29 cellular contexts compared by ENCODE assay signal in genomic region chr13:52783943-52784342, GRCh38. TPM values are rescaled to one million over a fixed set of nuclear protein-coding genes. Genes with fewer than 3 reads are reported as not detected.
DNase-seq lines count a peak whose midpoint lies in the region; ATAC-seq, FAIRE-seq and TF ChIP-seq lines count a peak whose summit lies in the region.
"Had no signal": no experiment of that assay in that cellular context is flagged by ENCODE, and none has a peak within 500 bp of the region (broad histone marks: within the 10 kb centered on the region; RNA-seq: fewer than 3 reads in every experiment).

No MANE protein-coding gene starts in this region.

- peaks cover 4% of the 10 kb centered on the region; the same call in 1 of the 2 replicates for H3K4me1 ChIP-seq in HepG2 (ENCODE audit: insufficient read depth, low read length)
- no peaks in the 10 kb centered on the region for H3K4me1 ChIP-seq in right lobe of liver
- H3K4me1 ChIP-seq in K562 (replicated peaks in 1 of 2; ENCODE audit: control insufficient read depth in 2 of 2, insufficient read depth in 2 of 2, low read length in 2 of 2), result no peaks in the 10 kb centered on the region; a peak in 1 of 5 replicates
- H3K4me1 ChIP-seq in trophoblast cell (ENCODE audit: control insufficient read depth in 1 of 2, insufficient read depth in 2 of 2, low read length in 2 of 2), result peaks cover 8% of the 10 kb centered on the region in 2 experiments
- H3K4me1 ChIP-seq: BE2C had no signal

- H3K4ac ChIP-seq in trophoblast cell (ENCODE audit: low read depth, low read length), result no peak overlapping the region

- TF ChIP-seq RAD21 in HepG2 (CRISPR knock-in tag; IDR thresholded peaks at IDR 0.05) (no peak), K562 (CRISPR knock-in tag; conservative IDR thresholded peaks at IDR 0.05 in 1 of 2, IDR thresholded peaks at IDR 0.05 in 1 of 2) (no peak)

- DNase-seq in HepG2 (ENCODE audit: low spot score) (no peak), right lobe of liver (no peak), K562 (ENCODE audit: extremely low read depth in 1 of 4, low spot score in 3 of 4) (no peak), trophoblast cell (no peak), HFFc6 (no peak)
- DNase-seq: ACHN; BE2C; CD4-positive, alpha-beta memory T cell; CD4-positive, CD25-positive, alpha-beta regulatory T cell; CD8-positive, alpha-beta memory T cell; COR-L47; DMS 273 treated with DMSO at 0.1 percent for 48 hours; DMS153; DMS53; DMS79; DND-41; EL; GDM1 had no signal

- H2BK5ac ChIP-seq in trophoblast cell (ENCODE audit: low read depth, low read length, poor library complexity), result no peak overlapping the region

- H3K23ac ChIP-seq in trophoblast cell (ENCODE audit: low read length), result no peak overlapping the region

- no peak overlapping the region for H2BK12ac ChIP-seq in trophoblast cell (ENCODE audit: low read length)

- H2AFZ ChIP-seq in HepG2 (ENCODE audit: low read length) (no peak overlapping the region), K562 (ENCODE audit: low read depth, low read length) (no peak overlapping the region), trophoblast cell (ENCODE audit: insufficient read depth, low read length, poor library complexity) (no peak overlapping the region)

- no peak overlapping the region for H4K8ac ChIP-seq in trophoblast cell (ENCODE audit: low read depth, low read length)

- H2BK120ac ChIP-seq in trophoblast cell (ENCODE audit: insufficient read depth, low read length, poor library complexity), result no peak overlapping the region

- ATAC-seq in HepG2, result no peak
- no peak for ATAC-seq in right lobe of liver
- no peak for ATAC-seq in K562
- ATAC-seq in HG02840 (IDR thresholded peaks at IDR 0.05; ENCODE audit: low FRiP score, unreplicated experiment), result no peak
- ATAC-seq: GM12878 had no signal

- H3K36me3 ChIP-seq in HepG2 (replicated peaks in 1 of 2; ENCODE audit: control insufficient read depth in 1 of 2, insufficient read depth in 2 of 2, low read length in 2 of 2) (no peaks in the 10 kb centered on the region), right lobe of liver (no peaks in the 10 kb centered on the region), K562 (ENCODE audit: control insufficient read depth, insufficient read depth, low read length) (no peaks in the 10 kb centered on the region), trophoblast cell (ENCODE audit: control insufficient read depth in 1 of 2, insufficient read depth in 2 of 2, low read length in 2 of 2) (no peaks in the 10 kb centered on the region)
- H3K36me3 ChIP-seq: BE2C, BLaER1 had no signal

- no peaks in the 10 kb centered on the region for H3K9me1 ChIP-seq in K562 (ENCODE audit: control insufficient read depth, insufficient read depth, low read length)

- no peaks in the 10 kb centered on the region for H3K36me3 Mint-ChIP-seq in HFFc6 (ENCODE audit: low read depth)
- H3K36me3 Mint-ChIP-seq: CD14-positive monocyte; CD4-positive, alpha-beta memory T cell; CD4-positive, CD25-positive, alpha-beta regulatory T cell; CD8-positive, alpha-beta memory T cell had no signal

- no peak overlapping the region for H3K27ac Mint-ChIP-seq in HFFc6
- H3K27ac Mint-ChIP-seq: CD14-positive monocyte; CD4-positive, alpha-beta memory T cell; CD4-positive, CD25-positive, alpha-beta regulatory T cell; CD8-positive, alpha-beta memory T cell had no signal

- H3K27ac ChIP-seq in HepG2 (ENCODE audit: extremely low read length, insufficient read depth, low read length), result no peak overlapping the region
- no peak overlapping the region for H3K27ac ChIP-seq in right lobe of liver
- no peak overlapping the region for H3K27ac ChIP-seq in K562 (ENCODE audit: extremely low read depth, low read depth, low read length)
- peak overlapping the region; percentile 50 for H3K27ac ChIP-seq in trophoblast cell (ENCODE audit: low read depth, low read length)
- H3K27ac ChIP-seq: 22Rv1, BLaER1 had no signal

- no peak for TF ChIP-seq EP300 in HepG2 (IDR thresholded peaks at IDR 0.05; ENCODE audit: low read depth in 2 of 2, low read length in 2 of 2)
- no peak for TF ChIP-seq EP300 in HepG2 (CRISPR knock-in tag; IDR thresholded peaks at IDR 0.05; ENCODE audit: borderline replicate concordance)
- TF ChIP-seq EP300 in K562 (IDR thresholded peaks at IDR 0.05; ENCODE audit: low read length), result no peak

- CTCF ChIA-PET in HepG2 (lab: Yijun Ruan, JAX; ENCODE audit: low intra/inter-chr PET ratio, low total read pairs) (no interaction called here), K562 (lab: Yijun Ruan, JAX; ENCODE audit: low intra/inter-chr PET ratio) (no interaction called here)

- H3K79me1 ChIP-seq in trophoblast cell (ENCODE audit: low read length), result peaks cover 5% of the 10 kb centered on the region

- H3K9me3 Mint-ChIP-seq in HFFc6, result no peaks in the 10 kb centered on the region
- H3K9me3 Mint-ChIP-seq: CD4-positive, alpha-beta memory T cell; CD8-positive, alpha-beta memory T cell had no signal

- TF ChIP-seq POLR2A in HepG2 (IDR thresholded peaks at IDR 0.05; ENCODE audit: insufficient read depth in 1 of 2, low read depth in 2 of 2, low read length in 2 of 2) (no peak), right lobe of liver (IDR thresholded peaks at IDR 0.05) (no peak), K562 (conservative IDR thresholded peaks at IDR 0.05) (no peak)

- POLR2A ChIA-PET in HepG2 (lab: Yijun Ruan, JAX), result no interaction called here
- POLR2A ChIA-PET in K562 (lab: Yijun Ruan, JAX), result no interaction called here

- H3K9me3 ChIP-seq in HepG2 (ENCODE audit: low read length) (no peaks in the 10 kb centered on the region), right lobe of liver (no peaks in the 10 kb centered on the region), K562 (replicated peaks; ENCODE audit: control insufficient read depth, insufficient read depth, low read depth, low read length) (no peaks in the 10 kb centered on the region), trophoblast cell (ENCODE audit: insufficient read depth, low read depth, low read length) (peaks cover 1% of the 10 kb centered on the region)
- H3K9me3 ChIP-seq: BE2C, BLaER1 had no signal

- H3K4me1 Mint-ChIP-seq in HFFc6 (ENCODE audit: low read depth), result no peaks in the 10 kb centered on the region
- H3K4me1 Mint-ChIP-seq: CD14-positive monocyte; CD4-positive, alpha-beta memory T cell; CD4-positive, CD25-positive, alpha-beta regulatory T cell; CD8-positive, alpha-beta memory T cell had no signal

- FAIRE-seq in HepG2 (lab: Jason Lieb, UNC), result no peak
- no peak for FAIRE-seq in K562 (lab: Jason Lieb, UNC)
- FAIRE-seq: GM12878, GM12892, GM18507 had no signal

- H3K18ac ChIP-seq in trophoblast cell (ENCODE audit: low read length), result no peak overlapping the region

- H3K4me3 ChIP-seq in HepG2 (replicated peaks in 1 of 3; ENCODE audit: insufficient read depth in 1 of 3, low read depth in 2 of 3, low read length in 3 of 3) (no peak overlapping the region), right lobe of liver (no peak overlapping the region), K562 (no peak overlapping the region), trophoblast cell (ENCODE audit: low read depth, low read length) (no peak overlapping the region)
- H3K4me3 ChIP-seq: BLaER1, GM12878 had no signal

- H4K20me1 ChIP-seq in HepG2 (ENCODE audit: insufficient read depth, low read length), result no peaks in the 10 kb centered on the region
- H4K20me1 ChIP-seq in K562 (replicated peaks; ENCODE audit: control insufficient read depth, insufficient read depth, low read length), result no peaks in the 10 kb centered on the region; the same call in 1 of the 2 replicates
- H4K20me1 ChIP-seq: BLaER1 had no signal

- BruUV-seq in HepG2 (replicated peaks; lab: Mats Ljungman, UMichigan) (no TSS peak), K562 (replicated peaks; lab: Mats Ljungman, UMichigan) (no TSS peak)

- no peak overlapping the region for H3K9ac ChIP-seq in HepG2 (ENCODE audit: insufficient read depth, low read depth, low read length)
- H3K9ac ChIP-seq in K562 (ENCODE audit: insufficient read depth in 1 of 2, low read depth in 2 of 2, low read length in 2 of 2), result no peak overlapping the region
- no peak overlapping the region for H3K9ac ChIP-seq in trophoblast cell (ENCODE audit: low read length)
- H3K9ac ChIP-seq: BLaER1 had no signal

- no peak overlapping the region for H4K12ac ChIP-seq in trophoblast cell (ENCODE audit: low read depth, low read length)

- H4K91ac ChIP-seq in trophoblast cell (ENCODE audit: low read depth, low read length), result no peak overlapping the region

- no peak overlapping the region for H3K14ac ChIP-seq in trophoblast cell (ENCODE audit: low read length)

- TF ChIP-seq CTCF in HepG2 (CRISPR knock-in tag; IDR thresholded peaks at IDR 0.05) (no peak), right lobe of liver (IDR thresholded peaks at IDR 0.05) (no peak), K562 (IDR thresholded peaks at IDR 0.05 in 2 of 3, conservative IDR thresholded peaks at IDR 0.05 in 1 of 3; ENCODE audit: insufficient read depth in 2 of 3, low read depth in 1 of 3, low read length in 3 of 3) (no peak), HFFc6 (IDR thresholded peaks at IDR 0.05) (no peak)

- H3K4me2 ChIP-seq in HepG2 (ENCODE audit: low read depth, low read length) (no peak overlapping the region), K562 (ENCODE audit: insufficient read depth, low read length) (no peak overlapping the region), trophoblast cell (ENCODE audit: low read length) (no peak overlapping the region)
- H3K4me2 ChIP-seq: BLaER1 had no signal

- intact Hi-C loops in HepG2 (cut with micrococcal nuclease; ENCODE audit: unreplicated experiment) (no loop called here), right lobe of liver (cut with DNase I) (no loop called here), K562 (cut with micrococcal nuclease) (no loop called here)

- H3K27me3 Mint-ChIP-seq in HFFc6 (ENCODE audit: insufficient read depth), result peaks cover 8% of the 10 kb centered on the region

- H2AK5ac ChIP-seq in trophoblast cell (ENCODE audit: low read length), result no peak overlapping the region

- H3K4me3 Mint-ChIP-seq in HFFc6, result no peak overlapping the region
- H3K4me3 Mint-ChIP-seq: CD14-positive monocyte; CD4-positive, alpha-beta memory T cell; CD4-positive, CD25-positive, alpha-beta regulatory T cell; CD8-positive, alpha-beta memory T cell had no signal

- peaks cover 2 to 27% of the 10 kb centered on the region in 2 experiments; a peak in 3 of 5 replicates for H3K27me3 ChIP-seq in HepG2 (ENCODE audit: control insufficient read depth in 1 of 2, insufficient read depth in 2 of 2, low read length in 2 of 2)
- H3K27me3 ChIP-seq in right lobe of liver, result no peaks in the 10 kb centered on the region
- peaks cover 0 to 1% of the 10 kb centered on the region in 2 experiments; a peak in 1 of 5 replicates for H3K27me3 ChIP-seq in K562 (ENCODE audit: control insufficient read depth in 2 of 2, insufficient read depth in 2 of 2, low read length in 2 of 2)
- no peaks in the 10 kb centered on the region for H3K27me3 ChIP-seq in trophoblast cell (ENCODE audit: insufficient read depth, low read length)
- H3K27me3 ChIP-seq: BLaER1 had no signal

- H3K79me2 ChIP-seq in HepG2 (ENCODE audit: insufficient read depth, low read length), result no peaks in the 10 kb centered on the region
- H3K79me2 ChIP-seq in K562 (ENCODE audit: control insufficient read depth, insufficient read depth, low read length), result no peaks in the 10 kb centered on the region
- H3K79me2 ChIP-seq in trophoblast cell (ENCODE audit: control insufficient read depth, insufficient read depth, low read length, poor library complexity), result no peaks in the 10 kb centered on the region

- in situ Hi-C loops in HepG2 (cut with HindIII; ENCODE audit: extremely low pct_ligation_motif_present, low pct_unique_long_range_greater_than_20kb), result no loop called here
- in situ Hi-C loops in K562 (cut with MboI), result no loop called here

RNA-seq across cellular contexts. Expression of gene CNMD, which starts 44.3 kb away (rescaled TPM):
- total RNA-seq in HepG2 (2016; rRNA removed; fragmentation: Illumina TruSeq; extraction: Trizol), result not detected in 2 replicates
- total RNA-seq in HepG2 (2016; cell fraction: cytosol; rRNA removed; fragmentation: Illumina TruSeq; extraction: Trizol; ENCODE audit: low read depth), result not detected in 2 replicates
- total RNA-seq in HepG2 (2016; cell fraction: insoluble cytoplasmic fraction; rRNA removed; fragmentation: Illumina TruSeq; extraction: Trizol), result not detected in 2 replicates
- not detected in 2 replicates for total RNA-seq in HepG2 (2016; cell fraction: membrane; rRNA removed; fragmentation: Illumina TruSeq; extraction: Trizol)
- not detected in 2 replicates for total RNA-seq in HepG2 (2016; cell fraction: nucleus; rRNA removed; fragmentation: Illumina TruSeq; extraction: Trizol)
- polyA plus RNA-seq in HepG2 (2011; rRNA removed), result not detected in 2 replicates
- not detected in 2 replicates for polyA plus RNA-seq in HepG2 (2011; cell fraction: cytosol; rRNA removed)
- not detected in 2 replicates for polyA plus RNA-seq in HepG2 (2011; cell fraction: nucleus; rRNA removed)
- not detected in 2 replicates for polyA plus RNA-seq in HepG2 (2012)
- not detected in 2 replicates for polyA plus RNA-seq in HepG2 (2016; cell fraction: cytosol; fragmentation: Illumina TruSeq; extraction: Trizol; ENCODE audit: low read depth)
- polyA plus RNA-seq in HepG2 (2016; cell fraction: insoluble cytoplasmic fraction; fragmentation: Illumina TruSeq; extraction: Trizol; ENCODE audit: low read depth), result not detected in 2 replicates
- polyA plus RNA-seq in HepG2 (2016; cell fraction: membrane; fragmentation: Illumina TruSeq; extraction: Trizol; ENCODE audit: low read depth), result not detected in 2 replicates
- polyA plus RNA-seq in HepG2 (2016; cell fraction: nucleus; fragmentation: Illumina TruSeq; extraction: Trizol; ENCODE audit: insufficient read depth, low read depth), result not detected in 2 replicates
- not detected in 2 replicates for polyA minus RNA-seq in HepG2 (2011; rRNA and poly(A)+ RNA removed; ENCODE audit: low replicate concordance)
- polyA minus RNA-seq in HepG2 (2011; cell fraction: cytosol; rRNA and poly(A)+ RNA removed), result not detected in 2 replicates
- not detected in 2 replicates for polyA minus RNA-seq in HepG2 (2011; cell fraction: nucleus; rRNA and poly(A)+ RNA removed)
- total RNA-seq in right lobe of liver, result not detected
- total RNA-seq in K562 (2011; cell fraction: chromatin; rRNA removed; ENCODE audit: low replicate concordance), result not detected in 2 replicates
- not detected in 2 replicates for total RNA-seq in K562 (2011; cell fraction: nucleolus; rRNA removed)
- not detected in 2 replicates for total RNA-seq in K562 (2011; cell fraction: nucleoplasm; rRNA removed)
- total RNA-seq in K562 (2014; rRNA removed), result not detected in 2 replicates
- total RNA-seq in K562 (2014; rRNA removed; fragmentation: Illumina TruSeq; extraction: Trizol), result not detected in 2 replicates
- total RNA-seq in K562 (2015; rRNA removed; fragmentation: Illumina TruSeq; extraction: Trizol), result not detected in 2 replicates
- total RNA-seq in K562 (2021), result not detected in 2 replicates
- not detected in 2 replicates for polyA plus RNA-seq in K562 (2011; rRNA removed)
- not detected in 2 replicates for polyA plus RNA-seq in K562 (2011; cell fraction: cytosol; rRNA removed)
- not detected in 2 replicates for polyA plus RNA-seq in K562 (2011; cell fraction: nucleus; rRNA removed)
- not detected in 2 replicates for polyA plus RNA-seq in K562 (2012)
- not detected in 2 replicates for polyA plus RNA-seq in K562 (2014; fragmentation: Illumina TruSeq; extraction: Trizol)
- not detected for polyA plus RNA-seq in K562 (2014; fragmentation: Nextera tagmentation; extraction: Ambion mirVana)
- not detected in 2 replicates for polyA plus RNA-seq in K562 (2014; rRNA removed)
- not detected in 2 replicates for polyA minus RNA-seq in K562 (2011; rRNA and poly(A)+ RNA removed)
- not detected in 2 replicates for polyA minus RNA-seq in K562 (2011; cell fraction: cytosol; rRNA and poly(A)+ RNA removed)
- polyA minus RNA-seq in K562 (2011; cell fraction: nucleus; rRNA and poly(A)+ RNA removed), result not detected in 2 replicates
- 12.9 and 14.0 TPM in 2 replicates for polyA plus RNA-seq in trophoblast cell (2013)
- not detected for total RNA-seq in HFFc6 (2021; fragmentation: NEBNext Ultra II Directional; extraction: Animal tissue kit (Norgen Biotek cat#: 25700))
- total RNA-seq: A172; CD4-positive, alpha-beta memory T cell; CD4-positive, CD25-positive, alpha-beta regulatory T cell; CD8-positive, alpha-beta memory T cell; Daoy; G401 had no signal
- polyA plus RNA-seq: AG04450; CD14-positive monocyte; CD4-positive, alpha-beta memory T cell; CD8-positive, alpha-beta memory T cell had no signal

Comparison
In these comparisons a context has a peak if more than half of its experiments do, and no peak if none do; other contexts are left out.
1. Of the 241 proteins assayed by ChIP-seq in both HepG2 and K562: peak only in HepG2: none; only in K562: MAFG; in both: MAFF and MAFK; in neither: 238.